In genomic region chr9:129036923-129037766, GRCh38 we compare ENCODE assay signal across 8 cellular contexts. TPM values are rescaled to one million over a fixed set of nuclear protein-coding genes. Genes with fewer than 3 reads are reported as not detected.
DNase-seq lines count a peak whose midpoint lies in the region; ATAC-seq and TF ChIP-seq lines count a peak whose summit lies in the region.

No MANE protein-coding gene starts in this region.

- no peaks in the 10 kb centered on the region for H3K9me2 ChIP-seq in SU-DHL-6 (replicated peaks; ENCODE audit: insufficient read depth, low read length)

- no peaks in the 10 kb centered on the region for H3K4me1 ChIP-seq in parathyroid adenoma

- no peak for ATAC-seq in HG03196 (IDR thresholded peaks at IDR 0.05; ENCODE audit: unreplicated experiment)
- ATAC-seq in HG02610 (IDR thresholded peaks at IDR 0.05; ENCODE audit: unreplicated experiment) = no peak

- H3K79me2 ChIP-seq in SU-DHL-6 (ENCODE audit: insufficient read depth, low read length) (peaks cover 4% of the 10 kb centered on the region), parathyroid adenoma (peaks cover 18% of the 10 kb centered on the region)

- H2AFZ ChIP-seq in SU-DHL-6 (ENCODE audit: low read depth, low read length, severe bottlenecking) (peak overlapping the region; percentile 55), parathyroid adenoma (peak overlapping the region; percentile 84)

- no peaks in the 10 kb centered on the region for H3F3A ChIP-seq in SU-DHL-6 (ENCODE audit: insufficient read depth)

- H3K4me2 ChIP-seq in SU-DHL-6 (ENCODE audit: low read depth, low read length, poor library complexity, severe bottlenecking) = peak overlapping the region; percentile 71
- peak overlapping the region; percentile 77 for H3K4me2 ChIP-seq in parathyroid adenoma (ENCODE audit: low read length)

- TF ChIP-seq CTCF in GM06990 (IDR thresholded peaks at IDR 0.05; ENCODE audit: insufficient read depth, low read length, poor library complexity, severe bottlenecking) = no peak
- no peak for TF ChIP-seq CTCF in SU-DHL-6 (IDR thresholded peaks at IDR 0.05; ENCODE audit: insufficient read depth, low read length, poor library complexity, severe bottlenecking)
- no peak for TF ChIP-seq CTCF in fibroblast of villous mesenchyme (IDR thresholded peaks at IDR 0.05; ENCODE audit: insufficient read depth, low read depth, low read length)
- TF ChIP-seq CTCF in parathyroid adenoma (IDR thresholded peaks at IDR 0.05) = no peak

- DNase-seq in GM06990 (ENCODE audit: extremely low read depth, insufficient read length) (no peak), fibroblast of villous mesenchyme (ENCODE audit: low read depth) (no peak), LoVo (ENCODE audit: low spot score) (no peak)
- DNase-seq in stimulated activated CD4-positive, alpha-beta T cell treated with anti-CD3 and anti-CD28 coated beads, Interleukin-2, amount 100 ng/mL, for 48 hours = no peak

- peak overlapping the region; percentile 80 for H3K9ac ChIP-seq in SU-DHL-6 (ENCODE audit: low read length)
- peak overlapping the region; percentile 28 for H3K9ac ChIP-seq in parathyroid adenoma

- H3K36me3 ChIP-seq in GM06990 (ENCODE audit: control insufficient read depth, insufficient read depth, low read length) (peaks cover 11% of the 10 kb centered on the region), SU-DHL-6 (ENCODE audit: low read length) (no peaks in the 10 kb centered on the region), parathyroid adenoma (ENCODE audit: control insufficient read depth, insufficient read depth, low read length) (no peaks in the 10 kb centered on the region)

- no peak overlapping the region for H3K27ac ChIP-seq in SU-DHL-6 (ENCODE audit: low read depth, low read length)
- peak overlapping the region; percentile 60 for H3K27ac ChIP-seq in parathyroid adenoma

- no peaks in the 10 kb centered on the region for H4K20me1 ChIP-seq in SU-DHL-6 (ENCODE audit: low read depth, low read length)

- H3K9me3 ChIP-seq in SU-DHL-6 (ENCODE audit: insufficient read depth, low read length) (no peaks in the 10 kb centered on the region), parathyroid adenoma (ENCODE audit: control insufficient read depth, low read length) (no peaks in the 10 kb centered on the region)

- peak overlapping the region; percentile 97 for H3K4me3 ChIP-seq in GM06990 (replicated peaks; ENCODE audit: low read depth, low read length)
- peak overlapping the region; percentile 76 for H3K4me3 ChIP-seq in SU-DHL-6 (ENCODE audit: insufficient read depth, low read length, poor library complexity, severe bottlenecking)
- peak overlapping the region; percentile 99 for H3K4me3 ChIP-seq in fibroblast of villous mesenchyme (ENCODE audit: low read depth, low read length)
- H3K4me3 ChIP-seq in parathyroid adenoma (ENCODE audit: low read depth, low read length) = peak overlapping the region; percentile 94

- H3K27me3 ChIP-seq in GM06990 (replicated peaks; ENCODE audit: control insufficient read depth, insufficient read depth, low read length) (no peaks in the 10 kb centered on the region), SU-DHL-6 (ENCODE audit: low read length) (no peaks in the 10 kb centered on the region), parathyroid adenoma (ENCODE audit: control insufficient read depth, insufficient read depth, low read length) (no peaks in the 10 kb centered on the region)

RNA-seq across cellular contexts. Expression of gene MIGA2, which starts 0.7 kb away (rescaled TPM):
- total RNA-seq in fibroblast of villous mesenchyme = 22.5 and 26.1 TPM in 2 replicates

RNA-seq across cellular contexts. Expression of gene SH3GLB2, which starts 9.0 kb away (rescaled TPM):
- 30.9 and 39.3 TPM in 2 replicates for total RNA-seq in fibroblast of villous mesenchyme

RNA-seq across cellular contexts. Expression of gene DOLPP1, which starts 43.8 kb away (rescaled TPM):
- 11.6 and 14.2 TPM in 2 replicates for total RNA-seq in fibroblast of villous mesenchyme
